ENCODE assay signal across 8 cellular contexts in genomic region chr9:4604678-4605095, GRCh38. TPM values are rescaled to one million over a fixed set of nuclear protein-coding genes. Genes with fewer than 3 reads are reported as not detected.
DNase-seq lines count a peak whose midpoint lies in the region; ATAC-seq, FAIRE-seq and TF ChIP-seq lines count a peak whose summit lies in the region.

No MANE protein-coding gene starts in this region.

- peak; percentile 89 for FAIRE-seq in H54 (lab: Jason Lieb, UNC)

- H3K79me2 ChIP-seq in DOHH2 (ENCODE audit: control insufficient read depth, low read length) (no peaks in the 10 kb centered on the region), hepatocyte (no peaks in the 10 kb centered on the region)

- no peaks in the 10 kb centered on the region for H3K27me3 Mint-ChIP-seq in T-cell

- ATAC-seq in T-cell (replicated peaks in 1 of 4) (peak; percentile 69 to 79 (median 77)), GM21717 (IDR thresholded peaks at IDR 0.05; ENCODE audit: unreplicated experiment) (no peak)

- CTCF ChIA-PET in T-cell (lab: Charles Lee), result interaction anchor here (0.5 to 1.7 kb wide), 15 partner anchors 16 to 320 kb away, joined by 3 to 9 read pairs (median 3); partner anchors contain the start of genes AK3 (in 1 of the 2), CDC37L1 (in 1 of the 2) and SPATA6L (in 1 of the 2)

- H3F3A ChIP-seq in DOHH2 (ENCODE audit: control insufficient read depth, insufficient read depth), result no peaks in the 10 kb centered on the region

- peak; percentile 34 for DNase-seq in H54 (ENCODE audit: insufficient read length, low spot score)
- peak; percentile 74 for DNase-seq in NCI-H1092 (lab: John Stamatoyannopoulos, UW)
- DNase-seq in T-cell, result peak; percentile 9 to 74 (median 56)
- DNase-seq in amniotic stem cell (lab: John Stamatoyannopoulos, UW), result peak; percentile 29
- DNase-seq in hepatocyte (ENCODE audit: low spot score), result peak; percentile 84
- DNase-seq in smooth muscle cell of the brain vasculature (ENCODE audit: low read depth, low spot score), result peak; percentile 37

- H3K27me3 ChIP-seq in DOHH2 (ENCODE audit: control insufficient read depth, low read length) (no peaks in the 10 kb centered on the region), hepatocyte (no peaks in the 10 kb centered on the region)

- H3K36me3 ChIP-seq in DOHH2 (ENCODE audit: control insufficient read depth, low read length), result no peaks in the 10 kb centered on the region
- no peaks in the 10 kb centered on the region for H3K36me3 ChIP-seq in hepatocyte (replicated peaks; ENCODE audit: insufficient read depth, low read depth)

- peaks cover 36 to 44% (median 44%) of the 10 kb centered on the region in 3 donors for H3K4me1 Mint-ChIP-seq in T-cell

- TF ChIP-seq CTCF in DOHH2 (IDR thresholded peaks at IDR 0.05; ENCODE audit: low read depth, low read length, poor library complexity, severe bottlenecking), result peak; percentile 81
- peak; percentile 66 for TF ChIP-seq CTCF in hepatocyte (IDR thresholded peaks at IDR 0.05; ENCODE audit: poor library complexity)

- H3K9me3 ChIP-seq in DOHH2 (ENCODE audit: control insufficient read depth, insufficient read depth, low read length) (no peaks in the 10 kb centered on the region), hepatocyte (ENCODE audit: low read depth) (no peaks in the 10 kb centered on the region)

- H3K4me3 ChIP-seq in DOHH2 (ENCODE audit: low read length), result no peak overlapping the region
- H3K4me3 ChIP-seq in hepatocyte, result no peak overlapping the region

- no peak overlapping the region for H2AFZ ChIP-seq in hepatocyte

- H4K20me1 ChIP-seq in DOHH2 (ENCODE audit: control insufficient read depth, insufficient read depth, low read depth, low read length), result no peaks in the 10 kb centered on the region
- H4K20me1 ChIP-seq in hepatocyte (ENCODE audit: insufficient read depth, poor library complexity, severe bottlenecking), result no peaks in the 10 kb centered on the region

- H3K27ac ChIP-seq in DOHH2 (ENCODE audit: low read depth, low read length) (no peak overlapping the region), hepatocyte (no peak overlapping the region)

- H3K9me2 ChIP-seq in DOHH2 (replicated peaks; ENCODE audit: control insufficient read depth, low read length) (no peaks in the 10 kb centered on the region), hepatocyte (replicated peaks; ENCODE audit: insufficient read depth) (no peaks in the 10 kb centered on the region)

- no peak for TF ChIP-seq POLR2A in H54 (IDR thresholded peaks at IDR 0.05; ENCODE audit: low read depth, low read length)

- H3K36me3 Mint-ChIP-seq in T-cell, result peaks cover 12% of the 10 kb centered on the region

- H3K4me3 Mint-ChIP-seq in T-cell, result peak overlapping the region in 1 of 3 donors; percentile 2

- H3K27ac Mint-ChIP-seq in T-cell, result peak overlapping the region; percentile 27 to 61

- peaks cover 0 to 4% (median 3%) of the 10 kb centered on the region in 3 donors for H3K9me3 Mint-ChIP-seq in T-cell

- POLR2A ChIA-PET in T-cell (lab: Charles Lee), result interaction anchor here (0.5 to 0.7 kb wide), 3 partner anchors 147 to 1134 kb away, joined by 3 to 6 read pairs (median 3); no protein-coding TSS in a partner anchor

- H3K4me2 ChIP-seq in DOHH2 (ENCODE audit: low read length), result no peak overlapping the region
- no peak overlapping the region for H3K4me2 ChIP-seq in hepatocyte

- H3K4me1 ChIP-seq in DOHH2 (ENCODE audit: control insufficient read depth, low read length), result no peaks in the 10 kb centered on the region
- H3K4me1 ChIP-seq in hepatocyte (ENCODE audit: insufficient read depth), result no peaks in the 10 kb centered on the region

RNA-seq across cellular contexts. Expression of gene PLPP6, which starts 57.4 kb away (rescaled TPM):
- total RNA-seq in T-cell (10 to 100 TPM in 3 of 5 donors, 1 to 10 TPM in 2; 6.7 to 15.8 (median 14.3) TPM), hepatocyte (28.1 and 32.1 TPM in 2 replicates)
- polyA plus RNA-seq in hepatocyte, result 19.6 and 23.5 TPM in 2 replicates

Comparison
In these comparisons a context has a peak if more than half of its experiments do, and no peak if none do; other contexts are left out.
1. DNase-seq: peak in every context shown above with its lines; median percentile 84 in hepatocyte; 74 in NCI-H1092; 56 in T-cell; 37 in smooth muscle cell of the brain vasculature; 34 in H54; 29 in amniotic stem cell.